Comparison of ENCODE assay signal across 19 cellular contexts in the genomic region with DNA sequence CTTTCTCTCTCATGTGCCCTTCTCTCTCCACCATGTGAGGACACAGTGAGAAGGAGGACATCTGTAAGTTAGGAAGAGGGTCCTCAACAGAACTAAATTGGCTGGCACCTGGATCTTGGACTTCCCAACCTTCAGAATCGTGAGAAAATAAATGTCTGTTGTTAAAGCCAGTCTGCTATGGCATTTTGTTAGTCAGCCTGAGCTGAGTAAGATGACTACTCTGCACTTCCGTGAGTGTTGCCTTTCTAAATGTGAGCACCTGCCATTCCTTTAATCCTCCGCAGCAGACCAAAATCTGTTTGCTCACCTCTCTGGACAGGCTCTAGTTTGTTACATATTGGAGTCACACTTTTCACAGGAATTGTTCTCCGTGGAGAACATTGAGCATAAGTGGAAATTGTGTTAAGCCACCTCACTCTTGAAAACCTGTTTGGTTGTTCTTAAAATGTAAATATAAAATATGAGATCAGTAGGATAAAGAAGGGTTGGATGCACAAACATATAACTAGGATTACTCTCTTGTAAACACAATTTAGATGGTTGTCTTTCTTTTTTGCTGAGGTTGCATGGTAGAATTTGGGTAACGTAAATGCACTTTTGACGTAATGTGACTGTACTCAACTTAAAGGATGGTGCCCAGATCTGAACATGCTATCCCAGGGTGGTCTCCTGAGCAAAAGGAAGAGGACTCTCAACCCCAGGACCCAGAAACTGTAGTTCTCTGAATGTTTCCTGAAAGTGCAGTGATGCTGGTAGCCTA.
"Had no signal": no experiment of that assay in that cellular context is flagged by ENCODE, and none has a peak within 500 bp of the region (broad histone marks: within the 10 kb centered on the region; RNA-seq: fewer than 3 reads in every experiment).

No MANE protein-coding gene starts in this region.

- H3K36me3 ChIP-seq: esophagus squamous epithelium, gastroesophageal sphincter, neutrophil, sigmoid colon, uterus had no signal

- H3K4me3 ChIP-seq: esophagus squamous epithelium, gastroesophageal sphincter, mucosa of descending colon, psoas muscle, sigmoid colon, skin epidermis, uterus had no signal

- DNase-seq: effector memory CD4-positive, alpha-beta T cell; esophagus squamous epithelium; foreskin fibroblast; glutamatergic neuron; islet precursor cell; mucosa of descending colon; naive thymus-derived CD8-positive, alpha-beta T cell; psoas muscle; retina; sigmoid colon; stimulated activated CD4-positive, alpha-beta T cell treated with anti-CD3 and anti-CD28 coated beads, Interleukin-12 subunit alpha, Interleukin-12 subunit beta, amount 100 ng/mL, for 4 hours; stimulated activated naive CD4-positive, alpha-beta T cell treated with Interleukin-2 at 50 U/mL for 16 hours; uterus had no signal

- H3K9me3 ChIP-seq: esophagus squamous epithelium, gastroesophageal sphincter, mucosa of descending colon, neutrophil, sigmoid colon, uterus had no signal

- H3K4me1 ChIP-seq: psoas muscle, sigmoid colon, uterus had no signal

- H3K27me3 ChIP-seq: esophagus squamous epithelium, gastroesophageal sphincter, sigmoid colon, uterus had no signal

- H3K27ac ChIP-seq: epithelial cell of prostate, gastroesophageal sphincter, neutrophil, psoas muscle, sigmoid colon, uterus had no signal

- ATAC-seq: gastroesophageal sphincter; left lobe of liver; mucosa of descending colon; naive thymus-derived CD8-positive, alpha-beta T cell; psoas muscle had no signal

- FAIRE-seq: endometrium had no signal
